ENCODE assay signal across 16 cellular contexts in the genomic region with DNA sequence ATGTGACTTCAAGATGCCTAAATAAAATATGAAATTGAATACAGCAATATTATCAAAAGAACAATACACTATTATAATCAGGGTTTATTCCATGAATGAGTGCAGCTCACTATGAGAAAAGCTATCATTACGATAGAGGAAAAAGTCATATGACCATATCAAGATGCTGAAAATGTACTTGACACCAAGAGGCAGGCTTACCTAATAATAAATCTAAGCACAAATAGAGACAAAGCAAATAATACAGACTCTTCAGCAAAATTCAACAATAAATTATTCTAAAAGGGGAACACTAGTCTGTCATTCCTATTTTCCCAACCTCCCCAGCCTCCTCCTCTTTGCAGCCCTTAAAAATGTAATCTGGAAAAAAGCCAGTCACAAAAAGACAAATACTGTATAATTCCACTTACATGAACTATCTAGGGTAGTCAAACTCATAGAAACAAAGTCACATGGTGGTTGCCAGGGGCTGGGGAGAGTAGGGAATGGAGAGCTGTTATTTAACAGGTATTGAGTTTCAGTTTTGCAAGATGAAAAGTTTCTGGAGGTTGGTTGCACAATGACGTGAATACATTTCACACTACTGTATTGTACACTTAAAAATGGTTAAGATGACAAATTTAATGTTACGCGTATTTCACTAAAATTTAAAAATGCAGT.
DNase-seq lines count a peak whose midpoint lies in the region; ATAC-seq and TF ChIP-seq lines count a peak whose summit lies in the region.
"Had no signal": no experiment of that assay in that cellular context is flagged by ENCODE, and none has a peak within 500 bp of the region (broad histone marks: within the 10 kb centered on the region; RNA-seq: fewer than 3 reads in every experiment).

No MANE protein-coding gene starts in this region.

- intact Hi-C loops in lower lobe of right lung (cut with DNase I) = no loop called here

- peak in 2 of 3 experiments; percentile 51 to 61 for DNase-seq in NCI-H1417 (lab: John Stamatoyannopoulos, UW)
- DNase-seq in NCI-H1417 treated with DMSO at 0.1 percent for 48 hours (lab: John Stamatoyannopoulos, UW) = no peak
- peak; percentile 75 for DNase-seq in NCI-H128 (lab: John Stamatoyannopoulos, UW; ENCODE audit: unreplicated experiment)
- DNase-seq in SHP77 treated with DMSO at 0.1 percent for 48 hours (lab: John Stamatoyannopoulos, UW) = peak; percentile 10
- DNase-seq in lower lobe of right lung = no peak
- no peak for DNase-seq in OCI-M2 (lab: John Stamatoyannopoulos, UW; ENCODE audit: unreplicated experiment)
- DNase-seq in SK-N-DZ (ENCODE audit: low spot score) = no peak
- DNase-seq in activated gamma-delta T cell (lab: John Stamatoyannopoulos, UW) = no peak
- DNase-seq: activated CD4-positive, alpha-beta T cell treated with anti-CD3 and anti-CD28 coated beads for 4 hours; activated gamma-delta T cell treated with Interleukin-2 at 50 U/mL for 16 hours; aorta; foreskin fibroblast; small intestine; tibial artery had no signal

- H3K27ac ChIP-seq in lower lobe of right lung = peak overlapping the region; percentile 15
- H3K27ac ChIP-seq: BLaER1, parathyroid adenoma, tibial artery had no signal

- H3K36me3 ChIP-seq in lower lobe of right lung = no peaks in the 10 kb centered on the region
- H3K36me3 ChIP-seq: BLaER1, tibial artery had no signal

- H3K9me3 ChIP-seq in lower lobe of right lung = no peaks in the 10 kb centered on the region
- H3K9me3 ChIP-seq: BLaER1, tibial artery had no signal

- TF ChIP-seq CTCF in lower lobe of right lung (IDR thresholded peaks at IDR 0.05) = no peak

- peak; percentile 91 to 95 for ATAC-seq in lower lobe of right lung

- no peaks in the 10 kb centered on the region for H3K27me3 ChIP-seq in lower lobe of right lung (ENCODE audit: low read depth)
- H3K27me3 ChIP-seq: BLaER1, tibial artery had no signal

- H3K4me1 ChIP-seq in lower lobe of right lung = no peaks in the 10 kb centered on the region
- H3K4me1 ChIP-seq: parathyroid adenoma had no signal

- no peak overlapping the region for H3K4me3 ChIP-seq in lower lobe of right lung
- H3K4me3 ChIP-seq: BLaER1, tibial artery had no signal

Comparison
In these comparisons a context has a peak if more than half of its experiments do, and no peak if none do; other contexts are left out.
1. DNase-seq: peak in NCI-H1417 (2 of 3), NCI-H128 (single experiment) and SHP77 treated with DMSO at 0.1 percent for 48 hours (single experiment); none in NCI-H1417 treated with DMSO at 0.1 percent for 48 hours (single experiment), lower lobe of right lung (single experiment), OCI-M2 (single experiment), SK-N-DZ (single experiment) and activated gamma-delta T cell (single experiment).